Comparison of ENCODE assay signal across 21 cellular contexts in genomic region chr10:20274580-20274979, GRCh38.
"Had no signal": no experiment of that assay in that cellular context is flagged by ENCODE, and none has a peak within 500 bp of the region (broad histone marks: within the 10 kb centered on the region; RNA-seq: fewer than 3 reads in every experiment).

No MANE protein-coding gene starts in this region.

- DNase-seq: activated CD4-positive, alpha-beta T cell treated with anti-CD3 and anti-CD28 coated beads, Interleukin-2, amount 10 ng/mL, durations not matched to agents 7 days and 5 days; activated CD8-positive, alpha-beta memory T cell treated with anti-CD3 and anti-CD28 coated beads, Interleukin-2, amount 10 ng/mL, durations not matched to agents 7 days and 5 days; activated CD8-positive, alpha-beta T cell treated with anti-CD3 and anti-CD28 coated beads for 36 hours; activated gamma-delta T cell treated with Interleukin-2 at 50 U/mL for 16 hours; aorta; brain microvascular endothelial cell; endodermal cell; foreskin keratinocyte; glutamatergic neuron; immature natural killer cell; lower lobe of right lung; naive thymus-derived CD4-positive, alpha-beta T cell; posterior cingulate gyrus; stimulated activated CD4-positive, alpha-beta T cell treated with anti-CD3 and anti-CD28 coated beads, Interleukin-4, amount 100 ng/mL, for 1 hour; stimulated activated naive CD4-positive, alpha-beta T cell; upper lobe of left lung had no signal

- H3K4me3 ChIP-seq: coronary artery, hepatocyte, lower lobe of right lung, neural progenitor cell, smooth muscle cell, thoracic aorta, upper lobe of left lung had no signal
